In genomic region chr18:48195782-48196181, GRCh38 we compare ENCODE assay signal across 28 cellular contexts.
"Had no signal": no experiment of that assay in that cellular context is flagged by ENCODE, and none has a peak within 500 bp of the region (broad histone marks: within the 10 kb centered on the region; RNA-seq: fewer than 3 reads in every experiment).

No MANE protein-coding gene starts in this region.

- H3K4me3 ChIP-seq: adrenal gland, body of pancreas, cardiac muscle cell, esophagus muscularis mucosa had no signal

- H3K36me3 ChIP-seq: adrenal gland, cardiac muscle cell, esophagus muscularis mucosa had no signal

- H3K9me3 ChIP-seq: adrenal gland, body of pancreas, esophagus muscularis mucosa had no signal

- ATAC-seq: activated CD4-positive, alpha-beta T cell treated with anti-CD3 and anti-CD28 coated beads for 36 hours; activated CD8-positive, alpha-beta memory T cell treated with anti-CD3 and anti-CD28 coated beads, Interleukin-2, amount 10 ng/mL, durations not matched to agents 7 days and 5 days; activated CD8-positive, alpha-beta T cell treated with anti-CD3 and anti-CD28 coated beads, Interleukin-2, amount 10 ng/mL, durations not matched to agents 7 days and 5 days; activated naive CD8-positive, alpha-beta T cell treated with anti-CD3 and anti-CD28 coated beads, Interleukin-2, amount 50 U/mL, for 24 hours; body of pancreas; effector memory CD8-positive, alpha-beta T cell had no signal

- H3K27me3 ChIP-seq: adrenal gland, body of pancreas, cardiac muscle cell, esophagus muscularis mucosa had no signal

- H3K27ac ChIP-seq: body of pancreas, cardiac muscle cell, esophagus muscularis mucosa had no signal

- FAIRE-seq: colon, frontal cortex had no signal

- DNase-seq: activated CD4-positive, alpha-beta memory T cell treated with anti-CD3 and anti-CD28 coated beads for 36 hours; activated CD4-positive, alpha-beta T cell treated with anti-CD3 and anti-CD28 coated beads for 36 hours; activated CD4-positive, alpha-beta T cell treated with anti-CD3 and anti-CD28 coated beads, Interleukin-2, amount 10 ng/mL, durations not matched to agents 24 days and 14 days; activated CD4-positive, CD25-positive, alpha-beta regulatory T cell; activated CD4-positive, CD25-positive, alpha-beta regulatory T cell treated with anti-CD3 and anti-CD28 coated beads, Interleukin-2, amount 50 U/mL, for 72 hours; activated CD8-positive, alpha-beta memory T cell treated with anti-CD3 and anti-CD28 coated beads, Interleukin-2, amount 50 U/mL, for 4 hours; activated CD8-positive, alpha-beta T cell treated with anti-CD3 and anti-CD28 coated beads, Interleukin-2, amount 10 ng/mL, durations not matched to agents 7 days and 5 days; activated effector memory CD4-positive, alpha-beta T cell treated with anti-CD3 and anti-CD28 coated beads, Interleukin-2, amount 50 U/mL, for 16 hours; activated naive CD4-positive, alpha-beta T cell treated with anti-CD3 and anti-CD28 coated beads for 36 hours; activated naive CD8-positive, alpha-beta T cell treated with anti-CD3 and anti-CD28 coated beads for 36 hours; activated naive CD8-positive, alpha-beta T cell treated with anti-CD3 and anti-CD28 coated beads, Interleukin-2, amount 50 U/mL, for 24 hours; activated T-cell treated with anti-CD3 and anti-CD28 coated beads, Interleukin-2, amount 50 U/mL, for 1 hour; activated T-cell treated with anti-CD3 and anti-CD28 coated beads, Interleukin-2, amount 50 U/mL, for 48 hours; aorta; body of pancreas; central memory CD4-positive, alpha-beta T cell; cortex of kidney; dermis blood vessel endothelial cell; effector CD4-positive, alpha-beta T cell; effector memory CD8-positive, alpha-beta T cell; erythroblast; T-helper 2 cell had no signal
